In genomic region chr17:8475227-8475626, GRCh38 we compare ENCODE assay signal across 19 cellular contexts. TPM values are rescaled to one million over a fixed set of nuclear protein-coding genes. Genes with fewer than 3 reads are reported as not detected.
DNase-seq lines count a peak whose midpoint lies in the region; ATAC-seq and TF ChIP-seq lines count a peak whose summit lies in the region.
"Had no signal": no experiment of that assay in that cellular context is flagged by ENCODE, and none has a peak within 500 bp of the region (broad histone marks: within the 10 kb centered on the region; RNA-seq: fewer than 3 reads in every experiment).

No MANE protein-coding gene starts in this region.

- H3K27me3 ChIP-seq in CD8-positive, alpha-beta T cell (ENCODE audit: insufficient read depth, low read length), result no peaks in the 10 kb centered on the region
- H3K27me3 ChIP-seq: BLaER1 had no signal

- intact Hi-C loops in CD8-positive, alpha-beta T cell (cut with DNase I, micrococcal nuclease), result no loop called here
- intact Hi-C loops in activated CD8-positive, alpha-beta T cell treated with anti-CD3 and anti-CD28 coated beads for 36 hours (cut with micrococcal nuclease), result no loop called here

- H3K36me3 ChIP-seq in CD8-positive, alpha-beta T cell (ENCODE audit: insufficient read depth, low read length), result peaks cover 30% of the 10 kb centered on the region

- no peaks in the 10 kb centered on the region for H3K9me3 ChIP-seq in CD8-positive, alpha-beta T cell (ENCODE audit: low read length)
- H3K9me3 ChIP-seq: A549, BLaER1 had no signal

- no peaks in the 10 kb centered on the region for H3K9me3 Mint-ChIP-seq in CD8-positive, alpha-beta T cell
- H3K9me3 Mint-ChIP-seq in HFFc6 (no peaks in the 10 kb centered on the region), nephron progenitor cell (no peaks in the 10 kb centered on the region)
- H3K9me3 Mint-ChIP-seq in activated CD8-positive, alpha-beta T cell treated with anti-CD3 and anti-CD28 coated beads for 36 hours, result no peaks in the 10 kb centered on the region
- H3K9me3 Mint-ChIP-seq: CD8-positive, alpha-beta memory T cell had no signal

- no peaks in the 10 kb centered on the region for H3K4me1 ChIP-seq in CD8-positive, alpha-beta T cell (ENCODE audit: insufficient read depth, low read length)
- H3K4me1 ChIP-seq: A549, BLaER1 had no signal

- H3K27ac Mint-ChIP-seq in CD8-positive, alpha-beta T cell, result peak overlapping the region; percentile 30
- H3K27ac Mint-ChIP-seq in HFFc6 (peak overlapping the region; percentile 12; the same call in 1 of the 2 replicates), nephron progenitor cell (peak overlapping the region; percentile 10)
- H3K27ac Mint-ChIP-seq in activated CD8-positive, alpha-beta T cell treated with anti-CD3 and anti-CD28 coated beads for 36 hours, result no peak overlapping the region

- no peaks in the 10 kb centered on the region for H3K4me1 Mint-ChIP-seq in CD8-positive, alpha-beta T cell (ENCODE audit: low read depth)
- H3K4me1 Mint-ChIP-seq in HFFc6 (ENCODE audit: low read depth), result peaks cover 25% of the 10 kb centered on the region
- peaks cover 12% of the 10 kb centered on the region for H3K4me1 Mint-ChIP-seq in nephron progenitor cell
- no peaks in the 10 kb centered on the region for H3K4me1 Mint-ChIP-seq in activated CD8-positive, alpha-beta T cell treated with anti-CD3 and anti-CD28 coated beads for 36 hours (ENCODE audit: low read depth)

- no peak overlapping the region for H3K4me3 Mint-ChIP-seq in CD8-positive, alpha-beta T cell
- H3K4me3 Mint-ChIP-seq in HFFc6 (no peak overlapping the region), nephron progenitor cell (no peak overlapping the region)
- no peak overlapping the region for H3K4me3 Mint-ChIP-seq in activated CD8-positive, alpha-beta T cell treated with anti-CD3 and anti-CD28 coated beads for 36 hours
- H3K4me3 Mint-ChIP-seq: CD8-positive, alpha-beta memory T cell had no signal

- TF ChIP-seq CTCF in CD8-positive, alpha-beta T cell (IDR thresholded peaks at IDR 0.05), result no peak
- TF ChIP-seq CTCF in HFFc6 (IDR thresholded peaks at IDR 0.05), result no peak
- TF ChIP-seq CTCF in nephron progenitor cell (IDR thresholded peaks at IDR 0.05), result no peak
- TF ChIP-seq CTCF in activated CD8-positive, alpha-beta T cell treated with anti-CD3 and anti-CD28 coated beads for 36 hours (IDR thresholded peaks at IDR 0.05), result no peak

- H3K27me3 Mint-ChIP-seq in CD8-positive, alpha-beta T cell (ENCODE audit: low read depth), result no peaks in the 10 kb centered on the region
- peaks cover 5% of the 10 kb centered on the region for H3K27me3 Mint-ChIP-seq in HFFc6 (ENCODE audit: insufficient read depth)
- H3K27me3 Mint-ChIP-seq in nephron progenitor cell (ENCODE audit: low read depth, poor library complexity), result no peaks in the 10 kb centered on the region
- no peaks in the 10 kb centered on the region for H3K27me3 Mint-ChIP-seq in activated CD8-positive, alpha-beta T cell treated with anti-CD3 and anti-CD28 coated beads for 36 hours
- H3K27me3 Mint-ChIP-seq: CD8-positive, alpha-beta memory T cell had no signal

- H3K27ac ChIP-seq in CD8-positive, alpha-beta T cell (ENCODE audit: low read depth, low read length), result no peak overlapping the region
- H3K27ac ChIP-seq in cingulate gyrus (ENCODE audit: low read depth, low read length), result peak overlapping the region; percentile 54
- H3K27ac ChIP-seq: A549, BLaER1, KMS-11, PC-9, RWPE1 had no signal

- POLR2A ChIA-PET in CD8-positive, alpha-beta T cell (lab: Charles Lee), result interaction anchor here (0.5 kb wide), 1 partner anchor 43 kb away, joined by 4 read pairs; no protein-coding TSS in a partner anchor
- POLR2A ChIA-PET in activated CD8-positive, alpha-beta T cell treated with anti-CD3 and anti-CD28 coated beads for 36 hours (lab: Charles Lee), result no interaction called here

- no peak for DNase-seq in CD8-positive, alpha-beta T cell
- DNase-seq in HFFc6, result no peak
- no peak for DNase-seq in nephron progenitor cell
- DNase-seq in activated CD8-positive, alpha-beta T cell treated with anti-CD3 and anti-CD28 coated beads for 36 hours, result no peak
- DNase-seq in superior temporal gyrus (ENCODE audit: extremely low spot score), result no peak
- DNase-seq in cerebellum (ENCODE audit: low spot score), result no peak
- DNase-seq: CD8-positive, alpha-beta memory T cell; DMS53; EL; NCI-H187; NCI-H2227 treated with DMSO at 0.1 percent for 48 hours; NCI-H524; PC-9 had no signal

- no peak for ATAC-seq in CD8-positive, alpha-beta T cell
- ATAC-seq in activated CD8-positive, alpha-beta T cell treated with anti-CD3 and anti-CD28 coated beads for 36 hours, result no peak
- no peak for ATAC-seq in GM18858 (IDR thresholded peaks at IDR 0.05; ENCODE audit: unreplicated experiment)
- ATAC-seq: A549 had no signal

- peaks cover 84% of the 10 kb centered on the region for H3K36me3 Mint-ChIP-seq in CD8-positive, alpha-beta T cell
- peaks cover 43% of the 10 kb centered on the region for H3K36me3 Mint-ChIP-seq in HFFc6 (ENCODE audit: low read depth)
- H3K36me3 Mint-ChIP-seq in nephron progenitor cell (ENCODE audit: low read depth), result peaks cover 76% of the 10 kb centered on the region
- peaks cover 34% of the 10 kb centered on the region for H3K36me3 Mint-ChIP-seq in activated CD8-positive, alpha-beta T cell treated with anti-CD3 and anti-CD28 coated beads for 36 hours (ENCODE audit: low read depth)

- no peak overlapping the region for H3K4me3 ChIP-seq in CD8-positive, alpha-beta T cell (ENCODE audit: low read depth, low read length)
- H3K4me3 ChIP-seq: A549, BLaER1, PC-9 had no signal

- CTCF ChIA-PET in CD8-positive, alpha-beta T cell (lab: Charles Lee), result no interaction called here
- CTCF ChIA-PET in activated CD8-positive, alpha-beta T cell treated with anti-CD3 and anti-CD28 coated beads for 36 hours (lab: Charles Lee), result no interaction called here

RNA-seq across cellular contexts. Expression of gene NDEL1, which starts 39.5 kb away (rescaled TPM):
- 100 to 1,000 TPM; 266 to 279 TPM for total RNA-seq in CD8-positive, alpha-beta T cell
- total RNA-seq in HFFc6 (2021; fragmentation: NEBNext Ultra II Directional; extraction: Animal tissue kit (Norgen Biotek cat#: 25700)), result 10 to 100 TPM; 65.4 to 79.1 (median 69.2) TPM
- 10 to 100 TPM; 48.1 to 53.9 TPM for total RNA-seq in activated CD8-positive, alpha-beta T cell treated with anti-CD3 and anti-CD28 coated beads for 36 hours
- 36.8 TPM for total RNA-seq in cerebellum
